ENCODE assay signal across 20 cellular contexts in the genomic region with DNA sequence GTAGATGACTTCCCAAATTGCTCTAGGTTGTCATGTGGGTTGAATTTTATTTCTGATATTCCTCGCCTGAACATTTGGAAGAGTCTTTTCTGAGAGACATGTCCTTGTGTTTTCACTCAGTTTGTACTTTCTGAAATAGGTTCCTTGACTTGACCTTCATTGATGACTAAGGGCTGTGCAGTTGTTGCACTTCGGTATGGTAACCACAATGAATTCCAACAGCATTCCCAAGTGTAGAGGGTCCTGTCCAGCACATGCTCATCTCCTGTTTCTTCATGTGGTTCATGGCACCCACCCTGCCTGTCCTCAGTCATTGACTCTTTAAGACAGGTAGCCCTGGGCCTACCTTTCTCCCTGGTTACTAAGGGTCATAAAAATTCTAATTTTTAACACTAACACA.
"Had no signal": no experiment of that assay in that cellular context is flagged by ENCODE, and none has a peak within 500 bp of the region (broad histone marks: within the 10 kb centered on the region; RNA-seq: fewer than 3 reads in every experiment).

No MANE protein-coding gene starts in this region.

- H3K27me3 ChIP-seq: esophagus squamous epithelium, gastrocnemius medialis, heart left ventricle, neural progenitor cell, ovary, suprapubic skin had no signal

- ATAC-seq: activated CD8-positive, alpha-beta memory T cell treated with anti-CD3 and anti-CD28 coated beads, Interleukin-2, amount 10 ng/mL, durations not matched to agents 7 days and 5 days; gastrocnemius medialis; heart left ventricle; stimulated activated naive CD8-positive, alpha-beta T cell treated with anti-CD3 and anti-CD28 coated beads, Interleukin-15, Interleukin-2, amounts not matched to agents 100 U/mL and 50 U/mL, for 24 hours had no signal

- H3K4me2 ChIP-seq: neural progenitor cell had no signal

- DNase-seq: activated CD4-positive, alpha-beta T cell treated with anti-CD3 and anti-CD28 coated beads, Interleukin-2, amount 50 U/mL, for 48 hours; activated CD4-positive, CD25-positive, alpha-beta regulatory T cell treated with anti-CD3 and anti-CD28 coated beads, Interleukin-2, amount 50 U/mL, for 72 hours; activated CD8-positive, alpha-beta memory T cell treated with anti-CD3 and anti-CD28 coated beads, Interleukin-2, amount 10 ng/mL, durations not matched to agents 7 days and 5 days; activated naive CD4-positive, alpha-beta T cell treated with anti-CD3 and anti-CD28 coated beads, Interleukin-2, amount 50 U/mL, for 16 hours; activated T-cell treated with anti-CD3 and anti-CD28 coated beads, Interleukin-2, amount 50 U/mL, for 1 hour; caudate nucleus; effector CD4-positive, alpha-beta T cell; esophagus squamous epithelium; gastrocnemius medialis; heart left ventricle; midbrain; naive B cell; ovary; stimulated activated CD4-positive, alpha-beta T cell treated with anti-CD3 and anti-CD28 coated beads, Interleukin-4, amount 100 ng/mL, for 4 hours; stimulated activated naive CD8-positive, alpha-beta T cell treated with anti-CD3 and anti-CD28 coated beads, Interleukin-15, Interleukin-2, amounts not matched to agents 100 U/mL and 50 U/mL, for 24 hours; trophoblast cell had no signal

- H3K4me1 ChIP-seq: esophagus squamous epithelium, gastrocnemius medialis, heart left ventricle, neural progenitor cell, suprapubic skin had no signal

- H3K9me3 ChIP-seq: esophagus squamous epithelium, gastrocnemius medialis, heart left ventricle, ovary, suprapubic skin had no signal

- H2AFZ ChIP-seq: neural progenitor cell had no signal

- H3K4me3 ChIP-seq: coronary artery, esophagus squamous epithelium, gastrocnemius medialis, heart left ventricle, lung, neural progenitor cell, ovary, suprapubic skin had no signal

- H3K27ac ChIP-seq: coronary artery, esophagus squamous epithelium, gastrocnemius medialis, heart left ventricle, neural progenitor cell, ovary, suprapubic skin had no signal

- H3K9ac ChIP-seq: neural progenitor cell had no signal

- H3K36me3 ChIP-seq: esophagus squamous epithelium, gastrocnemius medialis, heart left ventricle, neural progenitor cell, ovary, suprapubic skin had no signal
